Comparison of ENCODE assay signal across 23 cellular contexts in the genomic region with DNA sequence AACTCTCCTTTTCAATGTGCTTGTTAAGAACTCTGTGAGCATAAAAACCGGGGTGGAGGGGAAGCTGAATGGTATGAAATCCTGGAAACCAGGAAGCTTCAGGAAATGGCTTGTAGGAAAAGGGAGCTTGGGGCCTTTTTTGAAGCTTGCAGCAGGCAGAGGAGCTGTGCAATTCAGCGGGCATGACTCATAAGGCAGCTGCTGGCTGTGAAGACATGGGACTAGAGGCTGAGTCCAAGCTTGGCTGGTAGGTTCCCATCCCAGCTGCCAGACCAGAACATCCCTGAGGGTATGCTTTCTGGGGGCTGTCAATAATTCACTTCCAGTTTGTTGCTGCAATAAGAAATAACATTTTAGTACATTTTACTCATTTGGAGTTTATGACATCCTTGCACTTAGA. TPM values are rescaled to one million over a fixed set of nuclear protein-coding genes. Genes with fewer than 3 reads are reported as not detected.
DNase-seq lines count a peak whose midpoint lies in the region; ATAC-seq and TF ChIP-seq lines count a peak whose summit lies in the region.
"Had no signal": no experiment of that assay in that cellular context is flagged by ENCODE, and none has a peak within 500 bp of the region (broad histone marks: within the 10 kb centered on the region; RNA-seq: fewer than 3 reads in every experiment).

No MANE protein-coding gene starts in this region.

- H3K4me1 ChIP-seq in right cardiac atrium (ENCODE audit: control insufficient read depth, insufficient read depth, low read length) (no peaks in the 10 kb centered on the region), left ventricle myocardium inferior (no peaks in the 10 kb centered on the region), esophagus squamous epithelium (no peaks in the 10 kb centered on the region), gastroesophageal sphincter (no peaks in the 10 kb centered on the region)
- H3K4me1 ChIP-seq: ascending aorta had no signal

- H3K36me3 ChIP-seq in left ventricle myocardium inferior (no peaks in the 10 kb centered on the region), esophagus squamous epithelium (no peaks in the 10 kb centered on the region), gastroesophageal sphincter (no peaks in the 10 kb centered on the region)
- H3K36me3 ChIP-seq: ascending aorta had no signal

- TF ChIP-seq POLR2A in esophagus squamous epithelium (IDR thresholded peaks at IDR 0.05) (no peak), gastroesophageal sphincter (IDR thresholded peaks at IDR 0.05) (no peak)

- H3K36me3 Mint-ChIP-seq in progenitor cell of endocrine pancreas (ENCODE audit: insufficient read depth), result no peaks in the 10 kb centered on the region
- H3K36me3 Mint-ChIP-seq: CD8-positive, alpha-beta memory T cell; immature natural killer cell had no signal

- peaks cover 23% of the 10 kb centered on the region for H3K27me3 Mint-ChIP-seq in progenitor cell of endocrine pancreas
- H3K27me3 Mint-ChIP-seq: CD8-positive, alpha-beta memory T cell; stimulated activated naive CD8-positive, alpha-beta T cell treated with anti-CD3 and anti-CD28 coated beads, Interleukin-15, Interleukin-2, amounts not matched to agents 100 ng/mL and 50 ng/mL, for 24 hours had no signal

- no peak overlapping the region for H3K27ac Mint-ChIP-seq in progenitor cell of endocrine pancreas
- H3K27ac Mint-ChIP-seq: CD8-positive, alpha-beta memory T cell; immature natural killer cell; stimulated activated naive CD8-positive, alpha-beta T cell treated with anti-CD3 and anti-CD28 coated beads, Interleukin-15, Interleukin-2, amounts not matched to agents 100 ng/mL and 50 ng/mL, for 24 hours had no signal

- H3K4me1 Mint-ChIP-seq in progenitor cell of endocrine pancreas (ENCODE audit: low read depth), result no peaks in the 10 kb centered on the region
- H3K4me1 Mint-ChIP-seq: CD8-positive, alpha-beta memory T cell; immature natural killer cell had no signal

- H3K27ac ChIP-seq in right cardiac atrium (ENCODE audit: low read length) (no peak overlapping the region), left ventricle myocardium inferior (replicated peaks) (no peak overlapping the region), esophagus squamous epithelium (no peak overlapping the region), gastroesophageal sphincter (no peak overlapping the region)
- H3K27ac ChIP-seq: ascending aorta, epithelial cell of prostate had no signal

- ATAC-seq in right cardiac atrium (peak; percentile 66 to 81), gastroesophageal sphincter (no peak)

- H3K4me3 Mint-ChIP-seq in progenitor cell of endocrine pancreas (ENCODE audit: low read depth), result no peak overlapping the region
- H3K4me3 Mint-ChIP-seq: CD8-positive, alpha-beta memory T cell; immature natural killer cell; stimulated activated naive CD8-positive, alpha-beta T cell treated with anti-CD3 and anti-CD28 coated beads, Interleukin-15, Interleukin-2, amounts not matched to agents 100 ng/mL and 50 ng/mL, for 24 hours had no signal

- 43% methylated on average over 2 of the region's 2 CpGs for WGBS in right cardiac atrium
- 32 to 37% methylated on average over 2 of the region's 2 CpGs for WGBS in esophagus squamous epithelium, 2 donors
- 67% methylated on average over 1 of the region's 2 CpGs for WGBS in gastroesophageal sphincter (ENCODE audit: low coverage in 1 of 2), 2 donors

- H3K9me3 Mint-ChIP-seq in progenitor cell of endocrine pancreas (ENCODE audit: low read depth), result peaks cover 5% of the 10 kb centered on the region

- TF ChIP-seq CTCF in left ventricle myocardium inferior (IDR thresholded peaks at IDR 0.05; ENCODE audit: borderline replicate concordance) (no peak), fibroblast of villous mesenchyme (IDR thresholded peaks at IDR 0.05; ENCODE audit: insufficient read depth, low read depth, low read length) (no peak), esophagus squamous epithelium (IDR thresholded peaks at IDR 0.05) (no peak), gastroesophageal sphincter (IDR thresholded peaks at IDR 0.05) (no peak), progenitor cell of endocrine pancreas (IDR thresholded peaks at IDR 0.05; ENCODE audit: unreplicated experiment) (no peak)

- DNase-seq in right cardiac atrium, result peak; percentile 36 to 61 (median 54)
- DNase-seq in left ventricle myocardium inferior, result no peak
- DNase-seq in SHP77 treated with DMSO at 0.1 percent for 48 hours (lab: John Stamatoyannopoulos, UW), result peak; percentile 59
- peak; percentile 16 for DNase-seq in fibroblast of villous mesenchyme (ENCODE audit: low read depth)
- DNase-seq in esophagus squamous epithelium (lab: John Stamatoyannopoulos, UW), result no peak
- no peak for DNase-seq in T-helper 1 cell
- no peak for DNase-seq in progenitor cell of endocrine pancreas (ENCODE audit: low spot score, unreplicated experiment)
- DNase-seq: activated CD4-positive, alpha-beta T cell treated with anti-CD3 and anti-CD28 coated beads for 48 hours; activated CD8-positive, alpha-beta memory T cell treated with anti-CD3 and anti-CD28 coated beads, Interleukin-2, amount 50 U/mL, for 48 hours; activated naive CD4-positive, alpha-beta T cell; CD8-positive, alpha-beta memory T cell; head of caudate nucleus; immature natural killer cell; NCI-H187; NCI-H510A treated with DMSO at 0.1 percent for 48 hours; SK-N-SH had no signal

- TF ChIP-seq EP300 in gastroesophageal sphincter (IDR thresholded peaks at IDR 0.05), result no peak

- H3K9me3 ChIP-seq in right cardiac atrium (ENCODE audit: control insufficient read depth, low read length) (no peaks in the 10 kb centered on the region), left ventricle myocardium inferior (replicated peaks) (peaks cover 33% of the 10 kb centered on the region), esophagus squamous epithelium (peaks cover 0 to 11% (median 10%) of the 10 kb centered on the region in 3 donors), gastroesophageal sphincter (peaks cover 0 to 2% (median 0%) of the 10 kb centered on the region in 3 donors)
- H3K9me3 ChIP-seq: SK-N-SH had no signal

- H3K27me3 ChIP-seq in right cardiac atrium (ENCODE audit: control insufficient read depth, insufficient read depth), result no peaks in the 10 kb centered on the region
- no peaks in the 10 kb centered on the region for H3K27me3 ChIP-seq in left ventricle myocardium inferior (ENCODE audit: low read depth)
- no peaks in the 10 kb centered on the region for H3K27me3 ChIP-seq in esophagus squamous epithelium
- H3K27me3 ChIP-seq in gastroesophageal sphincter, result no peaks in the 10 kb centered on the region
- H3K27me3 ChIP-seq: ascending aorta had no signal

- intact Hi-C loops in right cardiac atrium (cut with DNase I), result no loop called here
- intact Hi-C loops in left ventricle myocardium inferior (cut with micrococcal nuclease), result no loop called here
- intact Hi-C loops in esophagus squamous epithelium (cut with DNase I), result no loop called here

- H3K4me3 ChIP-seq in right cardiac atrium (ENCODE audit: low read length), result no peak overlapping the region
- H3K4me3 ChIP-seq in left ventricle myocardium inferior, result no peak overlapping the region
- H3K4me3 ChIP-seq in fibroblast of villous mesenchyme (ENCODE audit: low read depth, low read length), result no peak overlapping the region
- no peak overlapping the region for H3K4me3 ChIP-seq in esophagus squamous epithelium
- no peak overlapping the region for H3K4me3 ChIP-seq in gastroesophageal sphincter
- H3K4me3 ChIP-seq: ascending aorta had no signal

RNA-seq across cellular contexts. Expression of a gene that starts 36.8 kb away (rescaled TPM):
- total RNA-seq in right cardiac atrium, result not detected
- polyA plus RNA-seq in right cardiac atrium, result not detected
- total RNA-seq in left ventricle myocardium inferior, result not detected
- under 0.01 TPM in 1 of 2 replicates, not detected in the other for total RNA-seq in fibroblast of villous mesenchyme
- total RNA-seq in esophagus squamous epithelium, result not detected
- not detected for total RNA-seq in gastroesophageal sphincter
- 0.22 TPM in 1 of 2 replicates, not detected in the other for total RNA-seq in progenitor cell of endocrine pancreas
- total RNA-seq: ascending aorta; CD8-positive, alpha-beta memory T cell; HT-29; ureter had no signal
- polyA plus RNA-seq: CD8-positive, alpha-beta memory T cell; immature natural killer cell; neural cell; SK-N-SH had no signal

Comparison
In these comparisons a context has a peak if more than half of its experiments do, and no peak if none do; other contexts are left out.
1. DNase-seq: peak in right cardiac atrium (3 of 3), SHP77 treated with DMSO at 0.1 percent for 48 hours (single experiment) and fibroblast of villous mesenchyme (single experiment); none in left ventricle myocardium inferior (single experiment), esophagus squamous epithelium (single experiment), T-helper 1 cell (0 of 5) and progenitor cell of endocrine pancreas (single experiment).